In the genomic region with DNA sequence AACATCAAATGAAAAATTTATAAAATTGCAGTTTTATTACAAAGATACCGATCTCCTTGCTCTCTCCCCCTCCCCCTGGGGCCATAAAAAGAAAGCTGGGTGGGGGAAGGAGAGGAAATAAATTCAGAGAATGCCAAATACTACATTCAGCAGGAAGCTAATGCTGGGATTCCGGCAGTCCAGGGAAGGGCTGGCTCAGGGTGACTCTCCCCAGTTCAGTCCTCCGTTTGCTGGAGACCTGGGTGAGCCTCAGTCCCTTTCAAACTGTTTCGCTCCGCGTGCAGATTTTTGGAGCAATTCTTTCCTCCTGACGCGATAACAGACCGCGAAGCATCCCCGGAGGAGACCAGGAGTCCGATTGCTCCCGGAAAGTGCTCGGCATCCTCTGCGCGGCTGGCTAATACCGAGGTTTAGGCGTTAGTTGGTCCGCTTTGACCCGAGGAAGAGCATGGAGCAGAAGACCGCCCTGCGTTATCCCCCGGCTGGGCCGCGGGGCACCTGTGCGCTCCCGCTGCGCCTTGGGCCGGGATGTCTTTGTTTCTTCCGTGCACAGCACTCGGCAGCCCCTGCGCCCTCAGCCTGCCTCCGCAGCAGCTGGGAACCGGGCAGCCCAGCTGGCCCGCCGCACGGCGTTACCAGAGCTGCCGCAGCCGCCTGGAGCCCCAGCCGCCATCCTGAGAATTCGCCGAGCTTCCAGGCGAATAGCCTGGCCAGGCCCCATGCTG, we compare ENCODE assay signal across 13 cellular contexts. TPM values are rescaled to one million over a fixed set of nuclear protein-coding genes. Genes with fewer than 3 reads are reported as not detected.
DNase-seq lines count a peak whose midpoint lies in the region; ATAC-seq and TF ChIP-seq lines count a peak whose summit lies in the region.
"Had no signal": no experiment of that assay in that cellular context is flagged by ENCODE, and none has a peak within 500 bp of the region (broad histone marks: within the 10 kb centered on the region; RNA-seq: fewer than 3 reads in every experiment).

No MANE protein-coding gene starts in this region.

- TF ChIP-seq CTCF in fibroblast of mammary gland (conservative IDR thresholded peaks at IDR 0.05; ENCODE audit: control insufficient read depth, insufficient read depth, low read depth, low read length) = no peak

- H3K4me3 ChIP-seq in fibroblast of mammary gland (ENCODE audit: control insufficient read depth, low read depth, low read length) = peak overlapping the region; percentile 34
- peak overlapping the region; percentile 30 for H3K4me3 ChIP-seq in urinary bladder (ENCODE audit: low read depth, low read length)

- peak overlapping the region; percentile 84 for H3K27ac ChIP-seq in urinary bladder (ENCODE audit: low read depth)

- no peaks in the 10 kb centered on the region for H3K36me3 ChIP-seq in urinary bladder (ENCODE audit: insufficient read depth)

- CTCF ChIA-PET in activated CD8-positive, alpha-beta T cell treated with anti-CD3 and anti-CD28 coated beads, Interleukin-2, amount 10 ng/mL, durations not matched to agents 7 days and 5 days (lab: Charles Lee) = interaction anchor here (1.3 to 1.8 kb wide), 2 partner anchors 9 to 15 kb away, joined by 3 to 6 read pairs; no protein-coding TSS in a partner anchor

- H3K4me1 Mint-ChIP-seq in activated CD8-positive, alpha-beta T cell treated with anti-CD3 and anti-CD28 coated beads, Interleukin-2, amount 10 ng/mL, durations not matched to agents 7 days and 5 days (ENCODE audit: low read depth) = peaks cover 8% of the 10 kb centered on the region

- peaks cover 2% of the 10 kb centered on the region for H3K4me1 ChIP-seq in urinary bladder (ENCODE audit: insufficient read depth)

- H3K36me3 Mint-ChIP-seq in activated CD8-positive, alpha-beta T cell treated with anti-CD3 and anti-CD28 coated beads, Interleukin-2, amount 10 ng/mL, durations not matched to agents 7 days and 5 days (ENCODE audit: low read depth) = peaks cover 5% of the 10 kb centered on the region

- ATAC-seq in activated CD8-positive, alpha-beta T cell treated with anti-CD3 and anti-CD28 coated beads, Interleukin-2, amount 10 ng/mL, durations not matched to agents 7 days and 5 days = no peak
- no peak for ATAC-seq in HG02759 (IDR thresholded peaks at IDR 0.05; ENCODE audit: unreplicated experiment)

- peaks cover 35% of the 10 kb centered on the region for H3K27me3 Mint-ChIP-seq in activated CD8-positive, alpha-beta T cell treated with anti-CD3 and anti-CD28 coated beads, Interleukin-2, amount 10 ng/mL, durations not matched to agents 7 days and 5 days (ENCODE audit: low read depth)

- no peaks in the 10 kb centered on the region for H3K9me3 Mint-ChIP-seq in activated CD8-positive, alpha-beta T cell treated with anti-CD3 and anti-CD28 coated beads, Interleukin-2, amount 10 ng/mL, durations not matched to agents 7 days and 5 days (ENCODE audit: insufficient read depth)

- H3K4me3 Mint-ChIP-seq in activated CD8-positive, alpha-beta T cell treated with anti-CD3 and anti-CD28 coated beads, Interleukin-2, amount 10 ng/mL, durations not matched to agents 7 days and 5 days = no peak overlapping the region

- peak; percentile 13 to 36 for DNase-seq in NCI-H524 (lab: John Stamatoyannopoulos, UW)
- no peak for DNase-seq in NCI-H524 treated with DMSO at 0.1 percent for 48 hours (lab: John Stamatoyannopoulos, UW)
- peak; percentile 46 for DNase-seq in fibroblast of mammary gland (ENCODE audit: low read depth)
- DNase-seq in myocyte (ENCODE audit: low read depth) = peak; percentile 89
- no peak for DNase-seq in activated CD8-positive, alpha-beta T cell treated with anti-CD3 and anti-CD28 coated beads, Interleukin-2, amount 10 ng/mL, durations not matched to agents 7 days and 5 days
- no peak for DNase-seq in NCI-H1048 (lab: John Stamatoyannopoulos, UW)
- DNase-seq: 8988T; activated CD4-positive, alpha-beta T cell treated with anti-CD3 and anti-CD28 coated beads, Interleukin-2, amount 50 U/mL, for 48 hours; MM.1S; stimulated activated CD4-positive, alpha-beta T cell treated with anti-CD3 and anti-CD28 coated beads, Interleukin-12 subunit alpha, Interleukin-12 subunit beta, amount 100 ng/mL, for 4 hours had no signal

- WGBS in urinary bladder = 48% methylated on average over 44 of the region's 44 CpGs

- POLR2A ChIA-PET in activated CD8-positive, alpha-beta T cell treated with anti-CD3 and anti-CD28 coated beads, Interleukin-2, amount 10 ng/mL, durations not matched to agents 7 days and 5 days (lab: Charles Lee) = interaction anchor here (1.1 kb wide), 1 partner anchor 10 kb away, joined by 4 read pairs; no protein-coding TSS in a partner anchor

- H3K27ac Mint-ChIP-seq in activated CD8-positive, alpha-beta T cell treated with anti-CD3 and anti-CD28 coated beads, Interleukin-2, amount 10 ng/mL, durations not matched to agents 7 days and 5 days = no peak overlapping the region

RNA-seq across cellular contexts. Expression of gene HOXA2, which starts 3.9 kb away (rescaled TPM):
- total RNA-seq in myocyte = 0.42 and 0.56 TPM in 2 replicates
- 0.40 TPM for polyA plus RNA-seq in myocyte (2012)
- total RNA-seq in urinary bladder = 1.4 TPM
- 1.3 TPM for polyA plus RNA-seq in urinary bladder
- not detected for total RNA-seq in activated CD8-positive, alpha-beta T cell treated with anti-CD3 and anti-CD28 coated beads, Interleukin-2, amount 10 ng/mL, durations not matched to agents 7 days and 5 days
- total RNA-seq: bronchial epithelial cell had no signal

RNA-seq across cellular contexts. Expression of gene HOXA1, which starts 10.5 kb away (rescaled TPM):
- total RNA-seq in myocyte = 4.5 and 5.5 TPM in 2 replicates
- 3.3 TPM for polyA plus RNA-seq in myocyte (2012)
- 2.0 TPM for total RNA-seq in urinary bladder
- 1.6 TPM for polyA plus RNA-seq in urinary bladder
- under 1 TPM; 0.89 to 0.92 TPM for total RNA-seq in activated CD8-positive, alpha-beta T cell treated with anti-CD3 and anti-CD28 coated beads, Interleukin-2, amount 10 ng/mL, durations not matched to agents 7 days and 5 days

RNA-seq across cellular contexts. Expression of gene HOXA4, which starts 24.2 kb away (rescaled TPM):
- total RNA-seq in myocyte = 5.0 and 6.7 TPM in 2 replicates
- polyA plus RNA-seq in myocyte (2012) = 10.5 TPM
- 1.0 TPM for total RNA-seq in urinary bladder
- polyA plus RNA-seq in urinary bladder = 6.0 TPM
- not detected for total RNA-seq in activated CD8-positive, alpha-beta T cell treated with anti-CD3 and anti-CD28 coated beads, Interleukin-2, amount 10 ng/mL, durations not matched to agents 7 days and 5 days
- total RNA-seq: bronchial epithelial cell had no signal

RNA-seq across cellular contexts. Expression of gene HOXA5, which starts 37.1 kb away (rescaled TPM):
- total RNA-seq in myocyte = 5.7 and 8.8 TPM in 2 replicates
- 4.2 TPM for polyA plus RNA-seq in myocyte (2012)
- total RNA-seq in urinary bladder = 12.5 TPM
- 9.9 TPM for polyA plus RNA-seq in urinary bladder
- not detected for total RNA-seq in activated CD8-positive, alpha-beta T cell treated with anti-CD3 and anti-CD28 coated beads, Interleukin-2, amount 10 ng/mL, durations not matched to agents 7 days and 5 days
- total RNA-seq: bronchial epithelial cell had no signal

RNA-seq across cellular contexts. Expression of gene HOXA6, which starts 41.2 kb away (rescaled TPM):
- total RNA-seq in myocyte = 0.80 and 1.0 TPM in 2 replicates
- polyA plus RNA-seq in myocyte (2012) = 1.1 TPM
- 8.4 TPM for total RNA-seq in urinary bladder
- 4.4 TPM for polyA plus RNA-seq in urinary bladder
- total RNA-seq in activated CD8-positive, alpha-beta T cell treated with anti-CD3 and anti-CD28 coated beads, Interleukin-2, amount 10 ng/mL, durations not matched to agents 7 days and 5 days = not detected

Comparison
In these comparisons a context has a peak if more than half of its experiments do, and no peak if none do; other contexts are left out.
1. DNase-seq: peak in NCI-H524 (2 of 2), fibroblast of mammary gland (single experiment) and myocyte (single experiment); none in NCI-H524 treated with DMSO at 0.1 percent for 48 hours (single experiment), activated CD8-positive, alpha-beta T cell treated with anti-CD3 and anti-CD28 coated beads, Interleukin-2, amount 10 ng/mL, durations not matched to agents 7 days and 5 days (single experiment) and NCI-H1048 (single experiment).